ENCODE assay signal across 4 cellular contexts in the genomic region with DNA sequence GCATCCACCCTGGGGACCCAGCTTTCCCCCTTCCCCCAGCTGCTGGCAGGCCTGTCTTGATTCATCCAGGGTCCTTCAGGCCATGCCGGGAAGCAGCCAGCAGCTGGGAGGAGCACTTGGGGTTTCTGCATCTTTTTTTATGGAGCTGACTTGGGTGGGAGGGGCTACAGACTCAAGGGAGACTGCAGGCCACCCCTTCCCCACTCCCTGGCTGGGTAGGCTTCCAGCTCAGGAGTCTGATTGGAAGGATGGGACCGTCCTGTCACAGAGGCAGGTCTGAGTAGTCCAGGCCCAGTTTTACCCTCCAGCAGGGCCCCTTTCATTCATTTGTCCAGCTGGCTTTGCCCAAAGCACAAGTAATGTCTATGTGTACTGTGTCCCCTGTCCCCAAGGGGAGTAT. TPM values are rescaled to one million over a fixed set of nuclear protein-coding genes. Genes with fewer than 3 reads are reported as not detected.
"Had no signal": no experiment of that assay in that cellular context is flagged by ENCODE, and none has a peak within 500 bp of the region (broad histone marks: within the 10 kb centered on the region; RNA-seq: fewer than 3 reads in every experiment).

No MANE protein-coding gene starts in this region.

RNA-seq across cellular contexts. Expression of a gene that starts 12.2 kb away (rescaled TPM):
- total RNA-seq: LHCN-M2, M059J, MCF 10A, NCI-H460 had no signal

RNA-seq across cellular contexts. Expression of a gene that starts 43.7 kb away (rescaled TPM):
- total RNA-seq: LHCN-M2, M059J, MCF 10A, NCI-H460 had no signal
